15 cellular contexts compared by ENCODE assay signal in genomic region chr14:60245316-60246177, GRCh38. TPM values are rescaled to one million over a fixed set of nuclear protein-coding genes. Genes with fewer than 3 reads are reported as not detected.
A peak's percentile ranks its signal among the peaks of the same experiment; 100 is the strongest.
DNase-seq lines count a peak whose midpoint lies in the region; TF ChIP-seq lines count a peak whose summit lies in the region.
"Had no signal": no experiment of that assay in that cellular context is flagged by ENCODE, and none has a peak within 500 bp of the region (broad histone marks: within the 10 kb centered on the region; RNA-seq: fewer than 3 reads in every experiment).

No MANE protein-coding gene starts in this region.

- peak overlapping the region in 3 of 8 donors; percentile 12 to 58 (median 26) for H3K4me3 Mint-ChIP-seq in CD4-positive, alpha-beta memory T cell
- H3K4me3 Mint-ChIP-seq: activated naive CD4-positive, alpha-beta T cell treated with anti-CD3 and anti-CD28 coated beads, Interleukin-2, amount 10 ng/mL, durations not matched to agents 7 days and 5 days had no signal

- TF ChIP-seq CTCF in GM10248 (IDR thresholded peaks at IDR 0.05; ENCODE audit: control extremely low read depth, extremely low read depth, low read depth, missing control alignments) = no peak
- TF ChIP-seq CTCF in epithelial cell of esophagus (IDR thresholded peaks at IDR 0.05; ENCODE audit: insufficient read depth, low read depth, low read length, missing control alignments) = no peak

- H3K4me3 ChIP-seq in CD4-positive, alpha-beta memory T cell (ENCODE audit: low read length in 2 of 2) = no peak overlapping the region
- H3K4me3 ChIP-seq in epithelial cell of esophagus (ENCODE audit: low read length) = no peak overlapping the region
- H3K4me3 ChIP-seq: BLaER1 treated with 17β-estradiol and CSF1 and Interleukin-3, amounts not matched to agents 10 nM and 100 nM; smooth muscle cell had no signal

- POLR2A ChIA-PET in CD4-positive, alpha-beta memory T cell (lab: Charles Lee; ENCODE audit: partially characterized antibody) = no interaction called here
- POLR2A ChIA-PET in GM10248 (lab: Yijun Ruan, JAX) = no interaction called here

- peak overlapping the region in 5 of 7 donors; percentile 29 to 94 (median 53) for H3K27ac Mint-ChIP-seq in CD4-positive, alpha-beta memory T cell
- H3K27ac Mint-ChIP-seq: activated naive CD4-positive, alpha-beta T cell treated with anti-CD3 and anti-CD28 coated beads, Interleukin-2, amount 10 ng/mL, durations not matched to agents 7 days and 5 days had no signal

- H3K27ac ChIP-seq in CD4-positive, alpha-beta memory T cell (ENCODE audit: low read depth, low read length) = no peak overlapping the region
- H3K27ac ChIP-seq: BLaER1 treated with 17β-estradiol and CSF1 and Interleukin-3, amounts not matched to agents 10 nM and 100 nM had no signal

- no peaks in the 10 kb centered on the region for H3K9me3 ChIP-seq in CD4-positive, alpha-beta memory T cell (ENCODE audit: control insufficient read depth in 1 of 2, low read length in 2 of 2)
- H3K9me3 ChIP-seq: BLaER1 treated with 17β-estradiol and CSF1 and Interleukin-3, amounts not matched to agents 10 nM and 100 nM had no signal

- peaks cover 0 to 7% (median 0%) of the 10 kb centered on the region in 8 donors for H3K9me3 Mint-ChIP-seq in CD4-positive, alpha-beta memory T cell
- H3K9me3 Mint-ChIP-seq: activated naive CD4-positive, alpha-beta T cell treated with anti-CD3 and anti-CD28 coated beads, Interleukin-2, amount 10 ng/mL, durations not matched to agents 7 days and 5 days had no signal

- CTCF ChIA-PET in CD4-positive, alpha-beta memory T cell (lab: Charles Lee; ENCODE audit: partially characterized antibody) = interaction anchor here (1.0 to 1.3 kb wide), 3 partner anchors 21 to 280 kb away, joined by 3 read pairs; no protein-coding TSS in a partner anchor
- CTCF ChIA-PET in GM10248 (lab: Yijun Ruan, JAX) = interaction anchor here (0.8 to 8.8 kb wide), 7 partner anchors 12 to 104 kb away, joined by 3 to 52 read pairs (median 4); no protein-coding TSS in a partner anchor

- H3K4me1 ChIP-seq in CD4-positive, alpha-beta memory T cell (ENCODE audit: insufficient read depth, low read length) = peaks cover 22% of the 10 kb centered on the region

- peaks cover 2 to 6% of the 10 kb centered on the region in 2 donors for H3K27me3 Mint-ChIP-seq in CD4-positive, alpha-beta memory T cell

- peaks cover 11 to 25% (median 17%) of the 10 kb centered on the region in 4 donors for H3K4me1 Mint-ChIP-seq in CD4-positive, alpha-beta memory T cell

- intact Hi-C loops in CD4-positive, alpha-beta memory T cell (cut with micrococcal nuclease) = no loop called here

- H3K36me3 ChIP-seq in CD4-positive, alpha-beta memory T cell (ENCODE audit: insufficient read depth, low read length) = no peaks in the 10 kb centered on the region
- H3K36me3 ChIP-seq: BLaER1 treated with 17β-estradiol and CSF1 and Interleukin-3, amounts not matched to agents 10 nM and 100 nM had no signal

- H3K27me3 ChIP-seq in CD4-positive, alpha-beta memory T cell (ENCODE audit: insufficient read depth, low read length) = no peaks in the 10 kb centered on the region
- H3K27me3 ChIP-seq: BLaER1 treated with 17β-estradiol and CSF1 and Interleukin-3, amounts not matched to agents 10 nM and 100 nM had no signal

- peaks cover 0 to 11% of the 10 kb centered on the region in 2 donors for H3K36me3 Mint-ChIP-seq in CD4-positive, alpha-beta memory T cell

- no peak for DNase-seq in CD4-positive, alpha-beta memory T cell
- DNase-seq in GM10248 (ENCODE audit: extremely low spot score) (peak; percentile 24), NCI-H146 treated with DMSO at 0.1 percent for 48 hours (lab: John Stamatoyannopoulos, UW; ENCODE audit: unreplicated experiment) (peak; percentile 69), epithelial cell of esophagus (ENCODE audit: low read depth) (peak; percentile 20), NCI-H345 (lab: John Stamatoyannopoulos, UW) (no peak), dedifferentiated amniotic fluid mesenchymal stem cell (ENCODE audit: extremely low spot score) (no peak), NCI-H524 treated with DMSO at 0.1 percent for 48 hours (lab: John Stamatoyannopoulos, UW) (no peak)
- DNase-seq: activated naive CD4-positive, alpha-beta T cell treated with anti-CD3 and anti-CD28 coated beads, Interleukin-2, amount 10 ng/mL, durations not matched to agents 7 days and 5 days; hippocampal formation; NK-92 treated with Interleukin-12 subunit alpha and Interleukin-12 subunit beta, amount 100 ng/mL, for 24 hours; posterior cingulate gyrus; substantia nigra; T1000 had no signal

RNA-seq across cellular contexts. Expression of gene PPM1A, which starts 3.5 kb away (rescaled TPM):
- total RNA-seq in CD4-positive, alpha-beta memory T cell = 10 to 100 TPM; 48.2 to 48.5 TPM
- 10 to 100 TPM; 14.8 to 18.9 TPM for polyA plus RNA-seq in CD4-positive, alpha-beta memory T cell

Comparison
In these comparisons a context has a peak if more than half of its experiments do, and no peak if none do; other contexts are left out.
1. DNase-seq: peak in GM10248 (single experiment), NCI-H146 treated with DMSO at 0.1 percent for 48 hours (single experiment) and epithelial cell of esophagus (single experiment); none in CD4-positive, alpha-beta memory T cell (0 of 5), NCI-H345 (single experiment), dedifferentiated amniotic fluid mesenchymal stem cell (single experiment) and NCI-H524 treated with DMSO at 0.1 percent for 48 hours (single experiment).